In the genomic region with DNA sequence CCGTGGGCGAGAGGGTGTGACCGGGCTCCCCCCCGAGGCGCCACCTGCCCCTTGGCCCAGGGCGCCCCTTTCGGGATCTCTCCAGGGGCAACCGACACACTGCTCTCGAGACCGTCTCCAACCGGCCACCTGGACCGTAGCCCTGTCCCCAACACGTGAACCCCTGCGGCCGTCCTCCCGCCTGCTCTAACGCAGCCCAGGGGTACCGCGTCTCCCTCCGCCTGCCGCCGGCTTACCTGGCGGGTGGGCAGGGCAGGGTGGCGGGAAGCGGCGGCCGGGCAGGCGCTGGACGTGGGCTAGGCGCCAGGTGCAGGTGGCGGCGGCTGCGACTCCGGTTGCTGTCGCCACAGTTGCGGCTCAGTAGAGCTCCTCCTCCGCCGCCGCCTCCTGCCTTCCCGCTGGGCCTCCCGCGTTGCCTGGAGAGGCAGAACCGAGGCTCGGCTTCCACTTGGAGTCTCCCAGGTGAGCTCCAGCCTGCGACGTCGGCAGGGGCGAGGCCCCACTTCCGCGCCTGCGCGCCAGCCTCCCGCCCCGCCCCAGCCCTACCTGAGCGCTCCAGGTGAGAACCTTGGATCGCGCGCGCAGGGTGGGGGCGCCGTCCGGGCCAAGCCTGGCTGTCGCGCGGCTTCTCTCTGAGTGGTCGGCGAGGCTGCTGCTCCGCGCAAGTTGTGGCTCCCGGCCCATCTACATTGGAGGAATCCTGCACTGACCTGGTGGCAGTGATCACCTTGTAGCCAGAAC, we compare ENCODE assay signal across 8 cellular contexts. TPM values are rescaled to one million over a fixed set of nuclear protein-coding genes. Genes with fewer than 3 reads are reported as not detected.
DNase-seq lines count a peak whose midpoint lies in the region; ATAC-seq and TF ChIP-seq lines count a peak whose summit lies in the region.

GALNT3 (minus strand) TSS at position 469 of the 741 bp plus-strand sequence. CDS start 23,547 bp downstream, outside the sequence.

- POLR2A ChIA-PET in CD8-positive, alpha-beta memory T cell (lab: Charles Lee): interaction anchor here (1.0 kb wide), 1 partner anchor 159 kb away, joined by 5 read pairs; the partner anchor contains the start of gene TTC21B
- POLR2A ChIA-PET in MCF 10A (lab: Yijun Ruan, JAX): interaction anchor here (0.9 to 4.1 kb wide), 16 partner anchors 9 to 324 kb away, joined by 3 to 25 read pairs (median 5); partner anchors contain the start of genes CSRNP3 and TTC21B

- no peaks in the 10 kb centered on the region for H3K36me3 ChIP-seq in CD8-positive, alpha-beta memory T cell (ENCODE audit: insufficient read depth, low read length)

- peak within 1 kb of the TSS; percentile 90 to 99 (median 96) for H3K27ac Mint-ChIP-seq in CD8-positive, alpha-beta memory T cell
- peak within 1 kb of the TSS; percentile 96 for H3K27ac Mint-ChIP-seq in MCF 10A (ENCODE audit: low read depth, unreplicated experiment)

- H3K27me3 Mint-ChIP-seq in CD8-positive, alpha-beta memory T cell: peaks cover 3% of the 10 kb centered on the region in 2 donors
- H3K27me3 Mint-ChIP-seq in MCF 10A (ENCODE audit: insufficient read depth, unreplicated experiment): no peaks in the 10 kb centered on the region

- no peaks in the 10 kb centered on the region for H3K27me3 ChIP-seq in CD8-positive, alpha-beta memory T cell (ENCODE audit: insufficient read depth, low read length, poor library complexity, severe bottlenecking)

- no peak for TF ChIP-seq CTCF in MCF 10A (IDR thresholded peaks at IDR 0.05; ENCODE audit: unreplicated experiment)

- no peaks in the 10 kb centered on the region for H3K9me3 Mint-ChIP-seq in CD8-positive, alpha-beta memory T cell
- no peaks in the 10 kb centered on the region for H3K9me3 Mint-ChIP-seq in MCF 10A (ENCODE audit: unreplicated experiment)

- peak within 1 kb of the TSS; percentile 81 for H3K4me3 ChIP-seq in CD8-positive, alpha-beta memory T cell (ENCODE audit: low read length)

- ATAC-seq in GM19467 (IDR thresholded peaks at IDR 0.05; ENCODE audit: unreplicated experiment): peak; percentile 28
- peak; percentile 29 for ATAC-seq in HG03521 (IDR thresholded peaks at IDR 0.05; ENCODE audit: unreplicated experiment)

- intact Hi-C loops in MCF 10A (cut with micrococcal nuclease): loop anchor here (1.0 kb wide), 2 partner anchors 69 to 80 kb away; no protein-coding TSS in a partner anchor

- H3K9me3 ChIP-seq in CD8-positive, alpha-beta memory T cell (ENCODE audit: low read length): no peaks in the 10 kb centered on the region

- H3K27ac ChIP-seq in CD8-positive, alpha-beta memory T cell (ENCODE audit: low read depth, low read length): peak within 1 kb of the TSS; percentile 38

- BruUV-seq in MCF 10A (replicated peaks; lab: Mats Ljungman, UMichigan): no TSS peak

- H3K4me1 Mint-ChIP-seq in CD8-positive, alpha-beta memory T cell: peaks cover 26 to 43% (median 27%) of the 10 kb centered on the region in 3 donors
- H3K4me1 Mint-ChIP-seq in MCF 10A (ENCODE audit: insufficient read depth, unreplicated experiment): peaks cover 10% of the 10 kb centered on the region

- H3K36me3 Mint-ChIP-seq in CD8-positive, alpha-beta memory T cell: peaks cover 0 to 6% (median 2%) of the 10 kb centered on the region in 3 donors
- H3K36me3 Mint-ChIP-seq in MCF 10A (ENCODE audit: insufficient read depth, unreplicated experiment): peaks cover 6% of the 10 kb centered on the region

- DNase-seq in CD8-positive, alpha-beta memory T cell: peak in 4 of 5 donors; percentile 2 to 66 (median 36)
- DNase-seq in SW480 (ENCODE audit: low spot score): peak; percentile 81
- peak; percentile 86 for DNase-seq in MCF 10A (ENCODE audit: unreplicated experiment)
- DNase-seq in islet precursor cell: peak; percentile 94
- peak; percentile 2 to 10 for DNase-seq in stimulated activated CD4-positive, alpha-beta T cell treated with anti-CD3 and anti-CD28 coated beads, Interleukin-15, amount 100 ng/mL, for 1 hour (ENCODE audit: low read depth in 1 of 2, low spot score in 1 of 2)
- DNase-seq in NOMO-1 treated with DMSO at 0.1 percent for 48 hours (lab: John Stamatoyannopoulos, UW; ENCODE audit: unreplicated experiment): no peak

- CTCF ChIA-PET in CD8-positive, alpha-beta memory T cell (lab: Charles Lee): interaction anchor here (1.1 to 1.4 kb wide), 2 partner anchors 80 to 159 kb away, joined by 3 read pairs; no protein-coding TSS in a partner anchor
- CTCF ChIA-PET in MCF 10A (lab: Yijun Ruan, JAX): interaction anchor here (0.5 to 1.9 kb wide), 9 partner anchors 10 to 324 kb away, joined by 3 to 11 read pairs (median 3); no protein-coding TSS in a partner anchor

- H3K4me3 Mint-ChIP-seq in CD8-positive, alpha-beta memory T cell: peak within 1 kb of the TSS; percentile 95 to 99 (median 96)
- peak within 1 kb of the TSS; percentile 87 for H3K4me3 Mint-ChIP-seq in MCF 10A (ENCODE audit: unreplicated experiment)

- peaks cover 4% of the 10 kb centered on the region for H3K4me1 ChIP-seq in CD8-positive, alpha-beta memory T cell (ENCODE audit: insufficient read depth, low read length)

RNA-seq across cellular contexts. Expression of gene GALNT3, which starts in this region (rescaled TPM):
- 1 to 10 TPM; 3.0 to 3.2 TPM for total RNA-seq in CD8-positive, alpha-beta memory T cell
- 2.2 TPM for polyA plus RNA-seq in CD8-positive, alpha-beta memory T cell
- 20.2 and 24.2 TPM in 2 replicates for total RNA-seq in MCF 10A (2022)
